ENCODE assay signal across 7 cellular contexts in the genomic region with DNA sequence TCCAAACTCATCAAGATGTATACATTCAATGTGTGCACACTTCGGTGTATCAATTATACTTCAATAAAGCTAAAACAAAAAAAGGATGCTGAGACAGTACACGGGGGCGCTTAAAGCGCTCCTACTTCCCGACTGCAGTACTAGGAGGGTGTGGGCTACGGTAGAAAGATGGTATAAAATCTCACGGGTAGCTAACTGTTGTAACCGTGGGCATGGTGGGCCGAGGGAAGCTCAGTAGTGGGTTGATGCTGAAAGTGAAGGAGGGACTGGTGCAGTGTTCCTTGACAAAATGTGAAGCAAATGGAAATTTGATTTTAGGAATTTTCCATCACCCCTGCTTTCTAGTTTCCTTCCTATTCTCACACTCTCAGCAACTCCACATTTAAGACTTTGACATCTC.
"Had no signal": no experiment of that assay in that cellular context is flagged by ENCODE, and none has a peak within 500 bp of the region (broad histone marks: within the 10 kb centered on the region; RNA-seq: fewer than 3 reads in every experiment).

No MANE protein-coding gene starts in this region.

- DNase-seq: GM23248, GOT3, H7, HCEC 1CT, IMR-90, KG1 had no signal

- H3K27ac ChIP-seq: GM23248 had no signal

- H2AFZ ChIP-seq: GM23248 had no signal

- H3K9ac ChIP-seq: GM23248 had no signal

- ATAC-seq: K562 had no signal
